In genomic region chr20:47743671-47744070, GRCh38 we compare ENCODE assay signal across 19 cellular contexts.
"Had no signal": no experiment of that assay in that cellular context is flagged by ENCODE, and none has a peak within 500 bp of the region (broad histone marks: within the 10 kb centered on the region; RNA-seq: fewer than 3 reads in every experiment).

No MANE protein-coding gene starts in this region.

- H3K27ac Mint-ChIP-seq: naive thymus-derived CD4-positive, alpha-beta T cell had no signal

- DNase-seq: cortex of kidney; effector memory CD4-positive, alpha-beta T cell; esophagus squamous epithelium; foreskin fibroblast; head of caudate nucleus; kidney; left cardiac atrium; mesendoderm; naive thymus-derived CD4-positive, alpha-beta T cell; posterior cingulate gyrus; small intestine; stimulated activated CD4-positive, alpha-beta T cell treated with anti-CD3 and anti-CD28 coated beads, Interleukin-12 subunit alpha, Interleukin-12 subunit beta, amount 100 ng/mL, for 4 hours; stimulated activated naive CD4-positive, alpha-beta T cell; stomach; substantia nigra; trophoblast cell had no signal

- ATAC-seq: gastroesophageal sphincter; left cardiac atrium; naive thymus-derived CD4-positive, alpha-beta T cell had no signal

- H3K27ac ChIP-seq: esophagus squamous epithelium, gastroesophageal sphincter, hepatocyte, right atrium auricular region, stomach had no signal

- H3K4me3 Mint-ChIP-seq: naive thymus-derived CD4-positive, alpha-beta T cell had no signal

- H3K9me3 ChIP-seq: esophagus squamous epithelium, gastroesophageal sphincter, right atrium auricular region, stomach had no signal

- H3K36me3 ChIP-seq: gastroesophageal sphincter, right atrium auricular region, stomach had no signal

- H3K4me3 ChIP-seq: esophagus squamous epithelium, gastroesophageal sphincter, hepatocyte, right atrium auricular region, stomach had no signal
